12 cellular contexts compared by ENCODE assay signal in the genomic region with DNA sequence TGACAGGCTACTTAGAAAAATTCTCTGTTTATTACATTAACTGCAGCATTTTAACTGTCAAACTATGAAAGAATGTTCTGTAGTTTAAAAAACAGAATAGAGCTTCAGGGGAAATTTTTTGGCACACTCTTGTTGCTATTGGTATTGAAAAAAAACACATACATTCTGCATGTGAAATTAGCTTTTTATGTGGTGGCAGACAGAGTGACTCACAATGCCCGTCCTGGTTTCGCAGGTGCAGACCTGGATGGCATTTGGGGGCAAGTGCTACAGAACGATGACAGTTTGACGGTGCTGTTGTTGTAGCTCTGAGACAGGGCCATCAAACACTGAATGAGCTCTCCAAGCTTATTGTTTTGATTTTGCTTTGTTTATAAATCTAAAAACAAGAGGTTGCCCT.
DNase-seq lines count a peak whose midpoint lies in the region; ATAC-seq, FAIRE-seq and TF ChIP-seq lines count a peak whose summit lies in the region.
"Had no signal": no experiment of that assay in that cellular context is flagged by ENCODE, and none has a peak within 500 bp of the region (broad histone marks: within the 10 kb centered on the region; RNA-seq: fewer than 3 reads in every experiment).

No MANE protein-coding gene starts in this region.

- TF ChIP-seq POLR2A in suprapubic skin (IDR thresholded peaks at IDR 0.05) = no peak

- ATAC-seq in SK-N-SH treated with all-trans-retinoic acid at 6 μM for 48 hours = no peak

- no peaks in the 10 kb centered on the region for H3K36me3 Mint-ChIP-seq in activated CD4-positive, alpha-beta T cell treated with anti-CD3 and anti-CD28 coated beads, Interleukin-2, amount 10 ng/mL, durations not matched to agents 7 days and 5 days (ENCODE audit: low read depth)

- no peak overlapping the region for H3K9ac ChIP-seq in adipocyte (ENCODE audit: low read length)

- H3K4me3 Mint-ChIP-seq in activated CD4-positive, alpha-beta T cell treated with anti-CD3 and anti-CD28 coated beads, Interleukin-2, amount 10 ng/mL, durations not matched to agents 7 days and 5 days = no peak overlapping the region

- no peak for TF ChIP-seq EP300 in suprapubic skin (IDR thresholded peaks at IDR 0.05)

- H3K9me3 Mint-ChIP-seq in activated CD4-positive, alpha-beta T cell treated with anti-CD3 and anti-CD28 coated beads, Interleukin-2, amount 10 ng/mL, durations not matched to agents 7 days and 5 days = no peaks in the 10 kb centered on the region

- peaks cover 27% of the 10 kb centered on the region for H3K4me1 ChIP-seq in adipocyte (ENCODE audit: control insufficient read depth, insufficient read depth, low read length)
- H3K4me1 ChIP-seq in suprapubic skin = peaks cover 33% of the 10 kb centered on the region
- H3K4me1 ChIP-seq: colonic mucosa had no signal

- H3K27me3 ChIP-seq in adipocyte (replicated peaks; ENCODE audit: control insufficient read depth, insufficient read depth, low read length) = no peaks in the 10 kb centered on the region
- no peaks in the 10 kb centered on the region for H3K27me3 ChIP-seq in suprapubic skin
- H3K27me3 ChIP-seq: colonic mucosa, ovary had no signal

- POLR2A ChIA-PET in activated CD4-positive, alpha-beta T cell treated with anti-CD3 and anti-CD28 coated beads, Interleukin-2, amount 10 ng/mL, durations not matched to agents 7 days and 5 days (lab: Charles Lee) = no interaction called here

- WGBS in suprapubic skin = 42% methylated on average over 4 of the region's 4 CpGs

- H3K27ac Mint-ChIP-seq in activated CD4-positive, alpha-beta T cell treated with anti-CD3 and anti-CD28 coated beads, Interleukin-2, amount 10 ng/mL, durations not matched to agents 7 days and 5 days = peak overlapping the region; percentile 67

- CTCF ChIA-PET in activated CD4-positive, alpha-beta T cell treated with anti-CD3 and anti-CD28 coated beads, Interleukin-2, amount 10 ng/mL, durations not matched to agents 7 days and 5 days (lab: Charles Lee) = interaction anchor here (0.6 kb wide), 1 partner anchor 234 kb away, joined by 3 read pairs; no protein-coding TSS in a partner anchor

- peaks cover 22% of the 10 kb centered on the region for H3K4me1 Mint-ChIP-seq in activated CD4-positive, alpha-beta T cell treated with anti-CD3 and anti-CD28 coated beads, Interleukin-2, amount 10 ng/mL, durations not matched to agents 7 days and 5 days

- peaks cover 7% of the 10 kb centered on the region for H3K27me3 Mint-ChIP-seq in activated CD4-positive, alpha-beta T cell treated with anti-CD3 and anti-CD28 coated beads, Interleukin-2, amount 10 ng/mL, durations not matched to agents 7 days and 5 days

- no peak for FAIRE-seq in RCC 7860 (lab: Jason Lieb, UNC)

- no peaks in the 10 kb centered on the region for H3K9me3 ChIP-seq in adipocyte (ENCODE audit: control insufficient read depth, low read length)
- H3K9me3 ChIP-seq in suprapubic skin = no peaks in the 10 kb centered on the region
- H3K9me3 ChIP-seq: colonic mucosa, ovary, thoracic aorta had no signal

- TF ChIP-seq CTCF in suprapubic skin (IDR thresholded peaks at IDR 0.05) = no peak

- H3K27ac ChIP-seq in suprapubic skin = no peak overlapping the region
- H3K27ac ChIP-seq: colonic mucosa, ovary, thoracic aorta had no signal

- DNase-seq in M059J (ENCODE audit: low read depth) = peak; percentile 37
- DNase-seq in activated CD4-positive, alpha-beta T cell treated with anti-CD3 and anti-CD28 coated beads, Interleukin-2, amount 10 ng/mL, durations not matched to agents 7 days and 5 days = peak; percentile 54
- DNase-seq in adipocyte (ENCODE audit: low read depth) = peak; percentile 59
- DNase-seq in stimulated activated CD4-positive, alpha-beta T cell treated with anti-CD3 and anti-CD28 coated beads, Interleukin-4, amount 100 ng/mL, for 24 hours = peak; percentile 54
- DNase-seq in RCC 7860 (ENCODE audit: low spot score) = no peak
- no peak for DNase-seq in suprapubic skin (ENCODE audit: low spot score in 2 of 2)
- DNase-seq: colonic mucosa, HCEC 1CT, NCI-H510A, ovary had no signal

- H3K4me3 ChIP-seq in adipocyte (ENCODE audit: low read length) = no peak overlapping the region
- H3K4me3 ChIP-seq in suprapubic skin = no peak overlapping the region
- H3K4me3 ChIP-seq: colonic mucosa, ovary, thoracic aorta had no signal

- no peaks in the 10 kb centered on the region for H3K36me3 ChIP-seq in adipocyte (ENCODE audit: control insufficient read depth, insufficient read depth, low read length, severe bottlenecking)
- no peaks in the 10 kb centered on the region for H3K36me3 ChIP-seq in suprapubic skin
- H3K36me3 ChIP-seq: colonic mucosa, ovary, thoracic aorta had no signal

TF ChIP-seq in SK-N-SH treated with all-trans-retinoic acid at 6 μM for 48 hours, 23 proteins besides CTCF, POLR2A, EP300 and RAD21:
- no peak for TF ChIP-seq BACH2 (CRISPR knock-in tag; IDR thresholded peaks at IDR 0.05; ENCODE audit: borderline replicate concordance)
- TF ChIP-seq, protein P1, sequence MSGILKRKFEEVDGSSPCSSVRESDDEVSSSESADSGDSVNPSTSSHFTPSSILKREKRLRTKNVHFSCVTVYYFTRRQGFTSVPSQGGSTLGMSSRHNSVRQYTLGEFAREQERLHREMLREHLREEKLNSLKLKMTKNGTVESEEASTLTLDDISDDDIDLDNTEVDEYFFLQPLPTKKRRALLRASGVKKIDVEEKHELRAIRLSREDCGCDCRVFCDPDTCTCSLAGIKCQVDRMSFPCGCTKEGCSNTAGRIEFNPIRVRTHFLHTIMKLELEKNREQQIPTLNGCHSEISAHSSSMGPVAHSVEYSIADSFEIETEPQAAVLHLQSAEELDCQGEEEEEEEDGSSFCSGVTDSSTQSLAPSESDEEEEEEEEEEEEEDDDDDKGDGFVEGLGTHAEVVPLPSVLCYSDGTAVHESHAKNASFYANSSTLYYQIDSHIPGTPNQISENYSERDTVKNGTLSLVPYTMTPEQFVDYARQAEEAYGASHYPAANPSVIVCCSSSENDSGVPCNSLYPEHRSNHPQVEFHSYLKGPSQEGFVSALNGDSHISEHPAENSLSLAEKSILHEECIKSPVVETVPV (CRISPR knock-in tag; IDR thresholded peaks at IDR 0.05) = no peak
- TF ChIP-seq ZNF565 (CRISPR knock-in tag; conservative IDR thresholded peaks at IDR 0.05; ENCODE audit: low read depth) = no peak
- no peak for TF ChIP-seq GLIS3 (CRISPR knock-in tag; IDR thresholded peaks at IDR 0.05)
- no peak for TF ChIP-seq OSR1 (CRISPR knock-in tag; IDR thresholded peaks at IDR 0.05)
- TF ChIP-seq, protein P2, sequence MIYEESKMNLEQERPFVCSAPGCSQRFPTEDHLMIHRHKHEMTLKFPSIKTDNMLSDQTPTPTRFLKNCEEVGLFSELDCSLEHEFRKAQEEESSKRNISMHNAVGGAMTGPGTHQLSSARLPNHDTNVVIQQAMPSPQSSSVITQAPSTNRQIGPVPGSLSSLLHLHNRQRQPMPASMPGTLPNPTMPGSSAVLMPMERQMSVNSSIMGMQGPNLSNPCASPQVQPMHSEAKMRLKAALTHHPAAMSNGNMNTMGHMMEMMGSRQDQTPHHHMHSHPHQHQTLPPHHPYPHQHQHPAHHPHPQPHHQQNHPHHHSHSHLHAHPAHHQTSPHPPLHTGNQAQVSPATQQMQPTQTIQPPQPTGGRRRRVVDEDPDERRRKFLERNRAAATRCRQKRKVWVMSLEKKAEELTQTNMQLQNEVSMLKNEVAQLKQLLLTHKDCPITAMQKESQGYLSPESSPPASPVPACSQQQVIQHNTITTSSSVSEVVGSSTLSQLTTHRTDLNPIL (CRISPR knock-in tag; IDR thresholded peaks at IDR 0.05; ENCODE audit: low read depth) = no peak
- TF ChIP-seq CSDC2 (CRISPR knock-in tag; IDR thresholded peaks at IDR 0.05) = no peak
- TF ChIP-seq ISL1 (CRISPR knock-in tag; IDR thresholded peaks at IDR 0.05) = no peak
- TF ChIP-seq ZC3H10 (CRISPR knock-in tag; IDR thresholded peaks at IDR 0.05) = no peak
- no peak for TF ChIP-seq RARB (CRISPR knock-in tag; IDR thresholded peaks at IDR 0.05)
- no peak for TF ChIP-seq SNAI2 (CRISPR knock-in tag; IDR thresholded peaks at IDR 0.05)
- no peak for TF ChIP-seq ESRRG (CRISPR knock-in tag; IDR thresholded peaks at IDR 0.05)
- TF ChIP-seq TCF4 (CRISPR knock-in tag; IDR thresholded peaks at IDR 0.05; ENCODE audit: borderline replicate concordance) = no peak
- TF ChIP-seq ZNF70 (CRISPR knock-in tag; IDR thresholded peaks at IDR 0.05) = no peak
- TF ChIP-seq, protein P3, sequence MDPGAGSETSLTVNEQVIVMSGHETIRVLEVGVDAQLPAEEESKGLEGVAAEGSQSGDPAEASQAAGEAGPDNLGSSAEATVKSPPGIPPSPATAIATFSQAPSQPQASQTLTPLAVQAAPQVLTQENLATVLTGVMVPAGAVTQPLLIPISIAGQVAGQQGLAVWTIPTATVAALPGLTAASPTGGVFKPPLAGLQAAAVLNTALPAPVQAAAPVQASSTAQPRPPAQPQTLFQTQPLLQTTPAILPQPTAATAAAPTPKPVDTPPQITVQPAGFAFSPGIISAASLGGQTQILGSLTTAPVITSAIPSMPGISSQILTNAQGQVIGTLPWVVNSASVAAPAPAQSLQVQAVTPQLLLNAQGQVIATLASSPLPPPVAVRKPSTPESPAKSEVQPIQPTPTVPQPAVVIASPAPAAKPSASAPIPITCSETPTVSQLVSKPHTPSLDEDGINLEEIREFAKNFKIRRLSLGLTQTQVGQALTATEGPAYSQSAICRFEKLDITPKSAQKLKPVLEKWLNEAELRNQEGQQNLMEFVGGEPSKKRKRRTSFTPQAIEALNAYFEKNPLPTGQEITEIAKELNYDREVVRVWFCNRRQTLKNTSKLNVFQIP (CRISPR knock-in tag; IDR thresholded peaks at IDR 0.05; ENCODE audit: borderline replicate concordance, low read depth) = no peak

Comparison
In these comparisons a context has a peak if more than half of its experiments do, and no peak if none do; other contexts are left out.
1. DNase-seq: peak in M059J (single experiment), activated CD4-positive, alpha-beta T cell treated with anti-CD3 and anti-CD28 coated beads, Interleukin-2, amount 10 ng/mL, durations not matched to agents 7 days and 5 days (single experiment), adipocyte (single experiment) and stimulated activated CD4-positive, alpha-beta T cell treated with anti-CD3 and anti-CD28 coated beads, Interleukin-4, amount 100 ng/mL, for 24 hours (single experiment); none in RCC 7860 (single experiment) and suprapubic skin (0 of 2).